ENCODE assay signal across 26 cellular contexts in genomic region chr1:1340791-1341548, GRCh38. TPM values are rescaled to one million over a fixed set of nuclear protein-coding genes. Genes with fewer than 3 reads are reported as not detected.
"Had no signal": no experiment of that assay in that cellular context is flagged by ENCODE, and none has a peak within 500 bp of the region (broad histone marks: within the 10 kb centered on the region; RNA-seq: fewer than 3 reads in every experiment).

No MANE protein-coding gene starts in this region.

- H3K27me3 ChIP-seq: hepatocyte, right atrium auricular region, stomach, tibial nerve had no signal

- H3K27ac ChIP-seq: hepatocyte, right atrium auricular region, stomach, tibial nerve, VCaP had no signal

- H2AFZ ChIP-seq: hepatocyte had no signal

- H3K27ac Mint-ChIP-seq: activated CD4-positive, alpha-beta T cell treated with anti-CD3 and anti-CD28 coated beads, Interleukin-2, amount 10 ng/mL, durations not matched to agents 7 days and 5 days; activated CD8-positive, alpha-beta T cell treated with anti-CD3 and anti-CD28 coated beads for 36 hours; activated naive CD4-positive, alpha-beta T cell treated with anti-CD3 and anti-CD28 coated beads, Interleukin-2, amount 50 U/mL, for 72 hours; activated T-helper 17 cell treated with anti-CD3 and anti-CD28 coated beads, Interleukin-2, amount 50 U/mL, for 72 hours; mesothelial cell of epicardium; stimulated activated naive B cell treated with anti-CD40 and anti-IgM and Interleukin-4, amounts not matched to agents 10 μg/mL and 1 μg/mL and 100 μg/mL, for 72 hours had no signal

- DNase-seq: activated CD4-positive, alpha-beta T cell treated with anti-CD3 and anti-CD28 coated beads for 1 hour; activated CD4-positive, alpha-beta T cell treated with anti-CD3 and anti-CD28 coated beads, Interleukin-2, amount 10 ng/mL, durations not matched to agents 7 days and 5 days; activated CD8-positive, alpha-beta T cell treated with anti-CD3 and anti-CD28 coated beads for 36 hours; activated gamma-delta T cell treated with Interleukin-2 at 50 U/mL for 16 hours; activated T-cell treated with anti-CD3 and anti-CD28 coated beads, Interleukin-2, amount 50 U/mL, for 4 hours; dermis blood vessel endothelial cell; effector CD4-positive, alpha-beta T cell; left cardiac atrium; left ventricle myocardium superior; naive B cell; stimulated activated CD4-positive, alpha-beta T cell treated with anti-CD3 and anti-CD28 coated beads, Interleukin-15, amount 100 ng/mL, for 24 hours; stimulated activated CD4-positive, alpha-beta T cell treated with anti-CD3 and anti-CD28 coated beads, Interleukin-2, amount 100 ng/mL, for 24 hours; stimulated activated naive B cell treated with anti-CD40 and anti-IgM and Interleukin-4, amounts not matched to agents 10 μg/mL and 1 μg/mL and 100 μg/mL, for 72 hours; stomach had no signal

- ATAC-seq: activated CD8-positive, alpha-beta T cell treated with anti-CD3 and anti-CD28 coated beads for 36 hours; activated naive CD4-positive, alpha-beta T cell treated with anti-CD3 and anti-CD28 coated beads, Interleukin-2, amount 50 U/mL, for 72 hours; activated T-cell treated with anti-CD3 and anti-CD28 coated beads, Interleukin-2, amount 50 U/mL, for 4 hours; activated T-helper 17 cell treated with anti-CD3 and anti-CD28 coated beads, Interleukin-2, amount 50 U/mL, for 72 hours; left cardiac atrium; left ventricle myocardium superior; stimulated activated naive B cell treated with anti-CD40 and anti-IgM and Interleukin-4, amounts not matched to agents 10 μg/mL and 1 μg/mL and 100 μg/mL, for 72 hours had no signal

- H3K4me3 ChIP-seq: hepatocyte, right atrium auricular region, stomach, tibial nerve had no signal

- H3K4me2 ChIP-seq: hepatocyte had no signal

- H3K4me1 Mint-ChIP-seq: activated CD4-positive, alpha-beta T cell treated with anti-CD3 and anti-CD28 coated beads, Interleukin-2, amount 10 ng/mL, durations not matched to agents 7 days and 5 days; activated T-helper 17 cell treated with anti-CD3 and anti-CD28 coated beads, Interleukin-2, amount 50 U/mL, for 72 hours; mesothelial cell of epicardium had no signal

- H3K27me3 Mint-ChIP-seq: activated CD4-positive, alpha-beta T cell treated with anti-CD3 and anti-CD28 coated beads, Interleukin-2, amount 10 ng/mL, durations not matched to agents 7 days and 5 days; activated CD8-positive, alpha-beta T cell treated with anti-CD3 and anti-CD28 coated beads for 36 hours; activated T-helper 17 cell treated with anti-CD3 and anti-CD28 coated beads, Interleukin-2, amount 50 U/mL, for 72 hours; naive B cell; stimulated activated naive B cell treated with anti-CD40 and anti-IgM and Interleukin-4, amounts not matched to agents 10 μg/mL and 1 μg/mL and 100 μg/mL, for 72 hours had no signal

- H3K36me3 Mint-ChIP-seq: naive B cell had no signal

- H3K4me3 Mint-ChIP-seq: activated CD4-positive, alpha-beta T cell treated with anti-CD3 and anti-CD28 coated beads, Interleukin-2, amount 10 ng/mL, durations not matched to agents 7 days and 5 days; activated CD8-positive, alpha-beta T cell treated with anti-CD3 and anti-CD28 coated beads for 36 hours; activated T-cell treated with anti-CD3 and anti-CD28 coated beads, Interleukin-2, amount 50 U/mL, for 4 hours; activated T-helper 17 cell treated with anti-CD3 and anti-CD28 coated beads, Interleukin-2, amount 50 U/mL, for 72 hours; mesothelial cell of epicardium; naive B cell; stimulated activated naive B cell treated with anti-CD40 and anti-IgM and Interleukin-4, amounts not matched to agents 10 μg/mL and 1 μg/mL and 100 μg/mL, for 72 hours had no signal

- FAIRE-seq: colon, endometrium, frontal cortex, keratinocyte had no signal

- H3K9me3 ChIP-seq: right atrium auricular region, stomach, tibial nerve had no signal

- H3K9me3 Mint-ChIP-seq: activated CD8-positive, alpha-beta T cell treated with anti-CD3 and anti-CD28 coated beads for 36 hours; activated naive CD4-positive, alpha-beta T cell treated with anti-CD3 and anti-CD28 coated beads, Interleukin-2, amount 50 U/mL, for 72 hours; activated T-cell treated with anti-CD3 and anti-CD28 coated beads, Interleukin-2, amount 50 U/mL, for 4 hours; activated T-helper 17 cell treated with anti-CD3 and anti-CD28 coated beads, Interleukin-2, amount 50 U/mL, for 72 hours; mesothelial cell of epicardium; naive B cell; stimulated activated naive B cell treated with anti-CD40 and anti-IgM and Interleukin-4, amounts not matched to agents 10 μg/mL and 1 μg/mL and 100 μg/mL, for 72 hours had no signal

RNA-seq across cellular contexts. Expression of gene TAS1R3, which starts 9.9 kb away (rescaled TPM):
- total RNA-seq: epithelial cell of proximal tubule had no signal

RNA-seq across cellular contexts. Expression of gene MXRA8, which starts 17.4 kb away (rescaled TPM):
- polyA plus RNA-seq: keratinocyte had no signal
